Comparison of ENCODE assay signal across 16 cellular contexts in the genomic region with DNA sequence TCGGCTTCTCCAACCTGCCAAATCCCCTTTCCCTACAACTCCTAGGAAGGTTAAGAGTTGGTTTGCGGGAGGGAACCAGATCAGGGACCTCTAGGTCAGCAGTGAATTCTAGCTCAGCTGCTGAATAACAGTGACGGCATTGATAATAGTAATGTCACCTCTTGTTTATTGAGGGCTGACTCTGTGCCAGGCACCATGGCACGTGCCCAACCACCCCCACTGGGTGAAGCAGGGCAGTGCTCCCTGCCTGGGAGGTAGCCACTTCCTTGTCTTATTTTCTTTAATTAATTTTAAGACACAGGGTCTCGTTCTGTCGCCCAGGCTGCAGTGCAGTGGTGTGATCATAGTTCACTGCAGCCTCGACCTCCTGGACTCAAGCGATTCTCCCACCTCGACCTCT. TPM values are rescaled to one million over a fixed set of nuclear protein-coding genes. Genes with fewer than 3 reads are reported as not detected.
DNase-seq lines count a peak whose midpoint lies in the region; ATAC-seq and TF ChIP-seq lines count a peak whose summit lies in the region.
"Had no signal": no experiment of that assay in that cellular context is flagged by ENCODE, and none has a peak within 500 bp of the region (broad histone marks: within the 10 kb centered on the region; RNA-seq: fewer than 3 reads in every experiment).

No MANE protein-coding gene starts in this region.

- no peak for TF ChIP-seq CTCF in HEK293 (tag by site-specific recombination; IDR thresholded peaks at IDR 0.05)

- H3K27me3 ChIP-seq in adipocyte (replicated peaks; ENCODE audit: control insufficient read depth, insufficient read depth, low read length), result no peaks in the 10 kb centered on the region
- H3K27me3 ChIP-seq in iPS-18a (ENCODE audit: control insufficient read depth, insufficient read depth, low read length), result peaks cover 8% of the 10 kb centered on the region
- H3K27me3 ChIP-seq in skeletal muscle tissue (ENCODE audit: control insufficient read depth in 3 of 3, insufficient read depth in 3 of 3, low read length in 3 of 3), result peaks cover 0 to 7% (median 0%) of the 10 kb centered on the region in 3 donors

- H3K36me3 Mint-ChIP-seq in activated CD4-positive, alpha-beta memory T cell treated with anti-CD3 and anti-CD28 coated beads for 36 hours, result no peaks in the 10 kb centered on the region
- H3K36me3 Mint-ChIP-seq: immature natural killer cell; naive thymus-derived CD8-positive, alpha-beta T cell had no signal

- CTCF ChIA-PET in HEK293 (lab: Yijun Ruan, JAX), result interaction anchor here (0.5 to 1.5 kb wide), 2 partner anchors 14 to 674 kb away, joined by 3 to 7 read pairs; no protein-coding TSS in a partner anchor
- CTCF ChIA-PET in activated CD4-positive, alpha-beta memory T cell treated with anti-CD3 and anti-CD28 coated beads for 36 hours (lab: Charles Lee), result interaction anchor here (0.7 kb wide), 1 partner anchor 266 kb away, joined by 4 read pairs; no protein-coding TSS in a partner anchor

- POLR2A ChIA-PET in HEK293 (lab: Yijun Ruan, JAX), result interaction anchor here (0.7 to 1.5 kb wide), 3 partner anchors 96 to 307 kb away, joined by 3 to 4 read pairs (median 3); a partner anchor contains a TSS
- POLR2A ChIA-PET in activated CD4-positive, alpha-beta memory T cell treated with anti-CD3 and anti-CD28 coated beads for 36 hours (lab: Charles Lee), result no interaction called here

- H3K4me3 Mint-ChIP-seq in activated CD4-positive, alpha-beta memory T cell treated with anti-CD3 and anti-CD28 coated beads for 36 hours, result no peak overlapping the region
- H3K4me3 Mint-ChIP-seq: activated T-cell treated with anti-CD3 and anti-CD28 coated beads, Interleukin-2, amount 50 U/mL, for 72 hours; immature natural killer cell; naive thymus-derived CD8-positive, alpha-beta T cell had no signal

- H3K36me3 ChIP-seq in HEK293 (ENCODE audit: control insufficient read depth in 2 of 2, insufficient read depth in 1 of 2, low read length in 2 of 2) (no peaks in the 10 kb centered on the region), adipocyte (ENCODE audit: control insufficient read depth, insufficient read depth, low read length, severe bottlenecking) (no peaks in the 10 kb centered on the region), iPS-18a (ENCODE audit: control insufficient read depth, low read depth, low read length) (no peaks in the 10 kb centered on the region), skeletal muscle tissue (ENCODE audit: control insufficient read depth in 3 of 3, insufficient read depth in 3 of 3, low read length in 3 of 3) (no peaks in the 10 kb centered on the region)
- H3K36me3 ChIP-seq: BLaER1 had no signal

- no peak for DNase-seq in adipocyte (ENCODE audit: low read depth)
- no peak for DNase-seq in activated CD4-positive, alpha-beta memory T cell treated with anti-CD3 and anti-CD28 coated beads for 36 hours
- DNase-seq in activated CD4-positive, alpha-beta T cell treated with anti-CD3 and anti-CD28 coated beads for 1 hour, result no peak
- DNase-seq in NK-92 treated with Interleukin-12 subunit alpha and Interleukin-12 subunit beta, amount 100 ng/mL, for 24 hours (lab: John Stamatoyannopoulos, UW), result no peak
- DNase-seq: activated CD4-positive, CD25-positive, alpha-beta regulatory T cell; activated T-cell treated with anti-CD3 and anti-CD28 coated beads, Interleukin-2, amount 50 U/mL, for 72 hours; immature natural killer cell; naive thymus-derived CD8-positive, alpha-beta T cell; NCI-H526; stimulated activated CD4-positive, alpha-beta T cell treated with anti-CD3 and anti-CD28 coated beads, Interleukin-15, amount 100 ng/mL, for 24 hours had no signal

- H3K27ac ChIP-seq in HEK293 (ENCODE audit: extremely low read depth, low read depth, low read length) (peak overlapping the region; percentile 65; the same call in 1 of the 2 replicates), iPS-18a (ENCODE audit: low read length) (peak overlapping the region; percentile 67), skeletal muscle tissue (ENCODE audit: low read depth, low read length) (peak overlapping the region; percentile 46)
- H3K27ac ChIP-seq: BLaER1, SK-N-MC had no signal

- H3K27me3 Mint-ChIP-seq in activated CD4-positive, alpha-beta memory T cell treated with anti-CD3 and anti-CD28 coated beads for 36 hours, result peaks cover 11% of the 10 kb centered on the region

- H3K4me1 Mint-ChIP-seq in activated CD4-positive, alpha-beta memory T cell treated with anti-CD3 and anti-CD28 coated beads for 36 hours (ENCODE audit: low read depth), result no peaks in the 10 kb centered on the region

- intact Hi-C loops in activated CD4-positive, alpha-beta memory T cell treated with anti-CD3 and anti-CD28 coated beads for 36 hours (cut with micrococcal nuclease), result no loop called here

- H3K9ac ChIP-seq in adipocyte (ENCODE audit: low read length) (peak overlapping the region; percentile 81), iPS-18a (ENCODE audit: low read length) (no peak overlapping the region), skeletal muscle tissue (ENCODE audit: low read depth in 1 of 3, low read length in 3 of 3) (peak overlapping the region in 1 of 3 donors; percentile 54)
- H3K9ac ChIP-seq: BLaER1 had no signal

- H3K9me3 Mint-ChIP-seq in activated CD4-positive, alpha-beta memory T cell treated with anti-CD3 and anti-CD28 coated beads for 36 hours, result no peaks in the 10 kb centered on the region
- H3K9me3 Mint-ChIP-seq: activated T-cell treated with anti-CD3 and anti-CD28 coated beads, Interleukin-2, amount 50 U/mL, for 72 hours; immature natural killer cell; naive thymus-derived CD8-positive, alpha-beta T cell had no signal

- no peak overlapping the region for H3K27ac Mint-ChIP-seq in activated CD4-positive, alpha-beta memory T cell treated with anti-CD3 and anti-CD28 coated beads for 36 hours
- H3K27ac Mint-ChIP-seq: activated T-cell treated with anti-CD3 and anti-CD28 coated beads, Interleukin-2, amount 50 U/mL, for 72 hours; immature natural killer cell; naive thymus-derived CD8-positive, alpha-beta T cell had no signal

- no peak for ATAC-seq in HG03095 (IDR thresholded peaks at IDR 0.05; ENCODE audit: unreplicated experiment)
- ATAC-seq: activated T-cell treated with anti-CD3 and anti-CD28 coated beads, Interleukin-2, amount 50 U/mL, for 72 hours; naive thymus-derived CD8-positive, alpha-beta T cell had no signal

- H3K4me3 ChIP-seq in HEK293 (ENCODE audit: low read depth, low read length) (no peak overlapping the region), adipocyte (ENCODE audit: low read length) (peak overlapping the region; percentile 33), iPS-18a (ENCODE audit: low read length) (no peak overlapping the region), skeletal muscle tissue (ENCODE audit: low read length in 3 of 3) (no peak overlapping the region)
- H3K4me3 ChIP-seq: BLaER1, SK-N-MC had no signal

- H3K9me3 ChIP-seq in HEK293 (ENCODE audit: control insufficient read depth, insufficient read depth, low read depth, low read length) (no peaks in the 10 kb centered on the region), adipocyte (ENCODE audit: control insufficient read depth, low read length) (no peaks in the 10 kb centered on the region), iPS-18a (ENCODE audit: control insufficient read depth, low read depth, low read length) (no peaks in the 10 kb centered on the region), skeletal muscle tissue (ENCODE audit: control insufficient read depth in 3 of 3, low read length in 3 of 3) (no peaks in the 10 kb centered on the region)
- H3K9me3 ChIP-seq: BLaER1 had no signal

- H3K4me1 ChIP-seq in HEK293 (ENCODE audit: control insufficient read depth, insufficient read depth, low read length) (peaks cover 27% of the 10 kb centered on the region), adipocyte (ENCODE audit: control insufficient read depth, insufficient read depth, low read length) (peaks cover 46% of the 10 kb centered on the region), iPS-18a (ENCODE audit: control insufficient read depth, low read depth, low read length) (peaks cover 24% of the 10 kb centered on the region), skeletal muscle tissue (ENCODE audit: control insufficient read depth in 3 of 3, insufficient read depth in 3 of 3, low read length in 3 of 3) (peaks cover 23 to 35% (median 26%) of the 10 kb centered on the region in 3 donors)

TF ChIP-seq in HEK293, 187 proteins besides CTCF, POLR2A, EP300 and RAD21:
- TF ChIP-seq, protein P1, sequence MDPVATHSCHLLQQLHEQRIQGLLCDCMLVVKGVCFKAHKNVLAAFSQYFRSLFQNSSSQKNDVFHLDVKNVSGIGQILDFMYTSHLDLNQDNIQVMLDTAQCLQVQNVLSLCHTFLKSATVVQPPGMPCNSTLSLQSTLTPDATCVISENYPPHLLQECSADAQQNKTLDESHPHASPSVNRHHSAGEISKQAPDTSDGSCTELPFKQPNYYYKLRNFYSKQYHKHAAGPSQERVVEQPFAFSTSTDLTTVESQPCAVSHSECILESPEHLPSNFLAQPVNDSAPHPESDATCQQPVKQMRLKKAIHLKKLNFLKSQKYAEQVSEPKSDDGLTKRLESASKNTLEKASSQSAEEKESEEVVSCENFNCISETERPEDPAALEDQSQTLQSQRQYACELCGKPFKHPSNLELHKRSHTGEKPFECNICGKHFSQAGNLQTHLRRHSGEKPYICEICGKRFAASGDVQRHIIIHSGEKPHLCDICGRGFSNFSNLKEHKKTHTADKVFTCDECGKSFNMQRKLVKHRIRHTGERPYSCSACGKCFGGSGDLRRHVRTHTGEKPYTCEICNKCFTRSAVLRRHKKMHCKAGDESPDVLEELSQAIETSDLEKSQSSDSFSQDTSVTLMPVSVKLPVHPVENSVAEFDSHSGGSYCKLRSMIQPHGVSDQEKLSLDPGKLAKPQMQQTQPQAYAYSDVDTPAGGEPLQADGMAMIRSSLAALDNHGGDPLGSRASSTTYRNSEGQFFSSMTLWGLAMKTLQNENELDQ (tag by site-specific recombination; IDR thresholded peaks at IDR 0.05; ENCODE audit: low read depth), result no peak

RNA-seq across cellular contexts. Expression of a gene that starts 5.5 kb away (rescaled TPM):
- total RNA-seq in skeletal muscle tissue, result 1.6 TPM
- under 1 TPM in 1 of 2 experiments, not detected in 1; 0.05 TPM for total RNA-seq in activated CD4-positive, alpha-beta memory T cell treated with anti-CD3 and anti-CD28 coated beads for 36 hours
- total RNA-seq: naive thymus-derived CD8-positive, alpha-beta T cell had no signal

RNA-seq across cellular contexts. Expression of a gene that starts 15.6 kb away (rescaled TPM):
- 1.0 TPM for total RNA-seq in skeletal muscle tissue
- under 1 TPM in 1 of 2 experiments, not detected in 1; 0.07 TPM for total RNA-seq in activated CD4-positive, alpha-beta memory T cell treated with anti-CD3 and anti-CD28 coated beads for 36 hours
- total RNA-seq: naive thymus-derived CD8-positive, alpha-beta T cell had no signal
